8 cellular contexts compared by ENCODE assay signal in the genomic region with DNA sequence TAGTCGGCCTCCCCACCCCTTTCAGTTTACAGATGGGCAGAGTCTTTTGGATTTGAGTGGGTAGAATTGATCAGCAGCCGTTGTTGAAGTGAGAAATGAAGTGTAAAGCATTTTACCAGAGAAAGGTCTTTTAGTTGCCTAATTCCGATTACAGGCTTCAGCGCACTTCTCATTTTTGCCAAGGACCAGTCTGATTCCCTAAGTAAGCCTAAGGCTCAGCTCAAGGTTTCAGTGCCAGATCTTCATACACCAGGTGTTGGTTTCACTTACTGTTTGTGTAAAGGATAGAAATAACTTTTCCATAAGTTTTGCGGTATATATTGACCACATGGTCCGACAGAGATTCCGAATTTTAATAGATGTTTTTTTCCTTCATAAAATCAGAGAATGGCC.
DNase-seq lines count a peak whose midpoint lies in the region; ATAC-seq, FAIRE-seq and TF ChIP-seq lines count a peak whose summit lies in the region.

No MANE protein-coding gene starts in this region.

- no peaks in the 10 kb centered on the region for H3K9me3 Mint-ChIP-seq in endothelial cell (ENCODE audit: unreplicated experiment)

- intact Hi-C loops in psoas muscle (cut with DNase I), result no loop called here

- no peaks in the 10 kb centered on the region for H3K9me3 ChIP-seq in NT2/D1 (ENCODE audit: insufficient read depth, low read length)
- H3K9me3 ChIP-seq in psoas muscle, result no peaks in the 10 kb centered on the region

- peaks cover 22% of the 10 kb centered on the region for H3K27me3 Mint-ChIP-seq in endothelial cell (ENCODE audit: unreplicated experiment)

- peak overlapping the region; percentile 79; the same call in 1 of the 2 replicates for H3K4me3 ChIP-seq in GM12864 (ENCODE audit: low read depth, low read length)
- H3K4me3 ChIP-seq in NT2/D1 (ENCODE audit: insufficient read length, low read depth), result peak overlapping the region; percentile 75
- peak overlapping the region; percentile 84 for H3K4me3 ChIP-seq in psoas muscle

- H3K4me3 Mint-ChIP-seq in endothelial cell (ENCODE audit: unreplicated experiment), result peak overlapping the region; percentile 89

- H3K4me1 ChIP-seq in NT2/D1 (ENCODE audit: insufficient read depth, insufficient read length), result peaks cover 3% of the 10 kb centered on the region
- H3K4me1 ChIP-seq in psoas muscle, result peaks cover 55% of the 10 kb centered on the region

- H3K36me3 ChIP-seq in NT2/D1 (ENCODE audit: insufficient read depth, insufficient read length, low read length) (peaks cover 27% of the 10 kb centered on the region), psoas muscle (ENCODE audit: insufficient read depth in 1 of 2, low read depth in 1 of 2) (peaks cover 0 to 9% of the 10 kb centered on the region in 2 donors)

- no peak for FAIRE-seq in GM12892 (lab: Jason Lieb, UNC)

- no peak for ATAC-seq in psoas muscle
- ATAC-seq in GM18511 (IDR thresholded peaks at IDR 0.05; ENCODE audit: unreplicated experiment), result no peak

- peak overlapping the region; percentile 94 for H3K27ac Mint-ChIP-seq in endothelial cell (ENCODE audit: unreplicated experiment)

- H3K27ac ChIP-seq in psoas muscle, result peak overlapping the region; percentile 87

- DNase-seq in GM12864 (ENCODE audit: low read depth), result no peak
- no peak for DNase-seq in NT2/D1 (ENCODE audit: low read depth, low spot score)
- no peak for DNase-seq in endothelial cell (ENCODE audit: low spot score)
- no peak for DNase-seq in psoas muscle
- DNase-seq in GM12892 (ENCODE audit: insufficient read length), result no peak
- no peak for DNase-seq in COR-L47 (lab: John Stamatoyannopoulos, UW)
- no peak for DNase-seq in epidermal melanocyte (ENCODE audit: insufficient read length, low spot score)

- H3K36me3 Mint-ChIP-seq in endothelial cell (ENCODE audit: low read depth, unreplicated experiment), result peaks cover 17% of the 10 kb centered on the region

- no peaks in the 10 kb centered on the region for H3K27me3 ChIP-seq in NT2/D1 (ENCODE audit: insufficient read depth, insufficient read length)
- H3K27me3 ChIP-seq in psoas muscle (ENCODE audit: insufficient read depth in 3 of 3, low read length in 2 of 3), result no peaks in the 10 kb centered on the region

- 30 to 43% (median 34%) methylated on average over 7 of the region's 7 CpGs for WGBS in psoas muscle, 3 donors

- TF ChIP-seq CTCF in GM12864 (IDR thresholded peaks at IDR 0.05; ENCODE audit: low read depth, low read length, missing control alignments) (no peak), endothelial cell (IDR thresholded peaks at IDR 0.05; ENCODE audit: unreplicated experiment) (no peak), psoas muscle (IDR thresholded peaks at IDR 0.05) (no peak)

- no peak overlapping the region for H3K9ac ChIP-seq in NT2/D1 (ENCODE audit: insufficient read length, low read depth)

- TF ChIP-seq POLR2A in GM12892 (IDR thresholded peaks at IDR 0.05; ENCODE audit: low read depth, low read length), result no peak

- peaks cover 61% of the 10 kb centered on the region for H3K4me1 Mint-ChIP-seq in endothelial cell (ENCODE audit: unreplicated experiment)
